ENCODE assay signal across 8 cellular contexts in genomic region chr17:57747221-57748017, GRCh38. TPM values are rescaled to one million over a fixed set of nuclear protein-coding genes. Genes with fewer than 3 reads are reported as not detected.
DNase-seq lines count a peak whose midpoint lies in the region; ATAC-seq and TF ChIP-seq lines count a peak whose summit lies in the region.

No MANE protein-coding gene starts in this region.

- peak; percentile 72 for ATAC-seq in effector memory CD8-positive, alpha-beta T cell (replicated peaks)

- H3K23ac ChIP-seq in mesendoderm (ENCODE audit: low read length) = no peak overlapping the region

- H3K4me1 Mint-ChIP-seq in effector memory CD8-positive, alpha-beta T cell (ENCODE audit: low read depth in 2 of 2) = peaks cover 8 to 10% of the 10 kb centered on the region in 2 donors

- H3K27ac Mint-ChIP-seq in effector memory CD8-positive, alpha-beta T cell = peak overlapping the region; percentile 1 to 45

- H3K27me3 Mint-ChIP-seq in effector memory CD8-positive, alpha-beta T cell = no peaks in the 10 kb centered on the region

- no peak overlapping the region for H2BK120ac ChIP-seq in mesendoderm (ENCODE audit: low read depth, low read length)

- H3K4me3 ChIP-seq in BE2C (ENCODE audit: low read depth, low read length) = no peak overlapping the region
- no peak overlapping the region for H3K4me3 ChIP-seq in mesendoderm (ENCODE audit: low read length)

- H2AK5ac ChIP-seq in mesendoderm (ENCODE audit: low read length) = no peak overlapping the region

- H3K79me1 ChIP-seq in mesendoderm (ENCODE audit: low read length) = no peaks in the 10 kb centered on the region

- no peak overlapping the region for H3K27ac ChIP-seq in mesendoderm (ENCODE audit: low read depth, low read length)

- no peaks in the 10 kb centered on the region for H3K36me3 ChIP-seq in BE2C
- H3K36me3 ChIP-seq in mesendoderm (ENCODE audit: control insufficient read depth, insufficient read depth, low read length) = no peaks in the 10 kb centered on the region

- no CpG with 5 or more reads among the region's 6 CpGs for WGBS in mesendoderm (ENCODE audit: extremely low coverage, insufficient coverage, low lambda C conversion rate)

- H3K27me3 ChIP-seq in BE2C (no peaks in the 10 kb centered on the region), mesendoderm (ENCODE audit: insufficient read depth, low read length, poor library complexity) (no peaks in the 10 kb centered on the region)

- no peak overlapping the region for H2BK15ac ChIP-seq in mesendoderm (replicated peaks; ENCODE audit: low read depth)

- H3K18ac ChIP-seq in mesendoderm (ENCODE audit: low read length) = no peak overlapping the region

- no peaks in the 10 kb centered on the region for H3K36me3 Mint-ChIP-seq in effector memory CD8-positive, alpha-beta T cell (ENCODE audit: insufficient read depth)

- H3K9ac ChIP-seq in mesendoderm (ENCODE audit: low read length) = no peak overlapping the region

- H3K9me3 Mint-ChIP-seq in effector memory CD8-positive, alpha-beta T cell = no peaks in the 10 kb centered on the region

- peak overlapping the region; percentile 52 for H3K56ac ChIP-seq in mesendoderm (ENCODE audit: low read length)

- H3K4me1 ChIP-seq in BE2C (peaks cover 54% of the 10 kb centered on the region), mesendoderm (ENCODE audit: control insufficient read depth, low read depth, low read length) (peaks cover 18% of the 10 kb centered on the region)

- H4K8ac ChIP-seq in mesendoderm (ENCODE audit: low read depth, low read length) = no peak overlapping the region

- no peak overlapping the region for H2BK5ac ChIP-seq in mesendoderm (ENCODE audit: low read length)

- H4K5ac ChIP-seq in mesendoderm (ENCODE audit: low read length) = no peak overlapping the region

- no peak overlapping the region for H3K4me3 Mint-ChIP-seq in effector memory CD8-positive, alpha-beta T cell

- no peaks in the 10 kb centered on the region for H3K9me3 ChIP-seq in BE2C

- peak; percentile 92 for TF ChIP-seq CTCF in BE2C (IDR thresholded peaks at IDR 0.05; ENCODE audit: low read depth, low read length)
- TF ChIP-seq CTCF in GM20000 (IDR thresholded peaks at IDR 0.05; ENCODE audit: extremely low read depth, missing control alignments) = peak; percentile 63

- no peaks in the 10 kb centered on the region for H3K79me2 ChIP-seq in mesendoderm (ENCODE audit: control insufficient read depth, insufficient read depth, low read length)

- no peak overlapping the region for H3K4me2 ChIP-seq in mesendoderm (ENCODE audit: low read length)

- no peak overlapping the region for H3K4ac ChIP-seq in mesendoderm (ENCODE audit: low read depth, low read length)

- DNase-seq in BE2C = peak; percentile 57
- peak; percentile 64 for DNase-seq in GM20000 (ENCODE audit: low spot score)
- DNase-seq in NCI-H226 = peak; percentile 41
- peak; percentile 17 for DNase-seq in activated CD4-positive, alpha-beta T cell treated with anti-CD3 and anti-CD28 coated beads for 1 hour
- DNase-seq in effector memory CD8-positive, alpha-beta T cell = peak; percentile 31 to 35 (median 32)
- peak; percentile 68 for DNase-seq in mesendoderm
- peak; percentile 80 for DNase-seq in superior temporal gyrus (ENCODE audit: extremely low spot score)
- DNase-seq in GOT3 (lab: John Stamatoyannopoulos, UW) = no peak

RNA-seq across cellular contexts. Expression of gene CCDC182, which starts 2.3 kb away (rescaled TPM):
- polyA plus RNA-seq in BE2C (2012; ENCODE audit: insufficient read depth, insufficient read length, low read depth) = not detected
- polyA plus RNA-seq in mesendoderm (2013, experiment 1 of 2) = 0.10 TPM
- polyA plus RNA-seq in mesendoderm (2013, experiment 2 of 2) = 0.06 TPM
